1 cellular context compared by ENCODE assay signal in the genomic region with DNA sequence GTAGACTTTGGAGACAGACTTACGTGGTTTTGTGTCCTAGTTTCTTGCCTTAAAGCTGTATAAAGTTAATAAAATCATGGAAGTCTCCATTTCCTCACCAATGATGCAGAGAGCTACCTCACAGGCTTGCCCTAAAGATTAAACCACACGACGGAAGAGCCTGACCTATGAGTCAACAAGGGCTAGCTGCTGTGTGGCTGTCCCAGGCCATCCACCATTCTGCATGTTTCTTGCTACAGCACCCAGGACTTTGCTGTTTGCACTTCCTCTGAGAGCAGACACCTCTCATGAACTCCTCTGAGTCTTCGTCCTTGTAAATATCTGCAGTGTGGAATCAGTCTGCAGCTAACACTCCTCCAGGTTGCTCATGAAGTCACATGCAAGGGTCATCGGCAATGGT.
TF ChIP-seq lines count a peak whose summit lies in the region.

No MANE protein-coding gene starts in this region.

TF ChIP-seq in K562, 482 proteins besides CTCF, POLR2A, EP300 and RAD21 (continued from another document):
- TF ChIP-seq, protein P1, sequence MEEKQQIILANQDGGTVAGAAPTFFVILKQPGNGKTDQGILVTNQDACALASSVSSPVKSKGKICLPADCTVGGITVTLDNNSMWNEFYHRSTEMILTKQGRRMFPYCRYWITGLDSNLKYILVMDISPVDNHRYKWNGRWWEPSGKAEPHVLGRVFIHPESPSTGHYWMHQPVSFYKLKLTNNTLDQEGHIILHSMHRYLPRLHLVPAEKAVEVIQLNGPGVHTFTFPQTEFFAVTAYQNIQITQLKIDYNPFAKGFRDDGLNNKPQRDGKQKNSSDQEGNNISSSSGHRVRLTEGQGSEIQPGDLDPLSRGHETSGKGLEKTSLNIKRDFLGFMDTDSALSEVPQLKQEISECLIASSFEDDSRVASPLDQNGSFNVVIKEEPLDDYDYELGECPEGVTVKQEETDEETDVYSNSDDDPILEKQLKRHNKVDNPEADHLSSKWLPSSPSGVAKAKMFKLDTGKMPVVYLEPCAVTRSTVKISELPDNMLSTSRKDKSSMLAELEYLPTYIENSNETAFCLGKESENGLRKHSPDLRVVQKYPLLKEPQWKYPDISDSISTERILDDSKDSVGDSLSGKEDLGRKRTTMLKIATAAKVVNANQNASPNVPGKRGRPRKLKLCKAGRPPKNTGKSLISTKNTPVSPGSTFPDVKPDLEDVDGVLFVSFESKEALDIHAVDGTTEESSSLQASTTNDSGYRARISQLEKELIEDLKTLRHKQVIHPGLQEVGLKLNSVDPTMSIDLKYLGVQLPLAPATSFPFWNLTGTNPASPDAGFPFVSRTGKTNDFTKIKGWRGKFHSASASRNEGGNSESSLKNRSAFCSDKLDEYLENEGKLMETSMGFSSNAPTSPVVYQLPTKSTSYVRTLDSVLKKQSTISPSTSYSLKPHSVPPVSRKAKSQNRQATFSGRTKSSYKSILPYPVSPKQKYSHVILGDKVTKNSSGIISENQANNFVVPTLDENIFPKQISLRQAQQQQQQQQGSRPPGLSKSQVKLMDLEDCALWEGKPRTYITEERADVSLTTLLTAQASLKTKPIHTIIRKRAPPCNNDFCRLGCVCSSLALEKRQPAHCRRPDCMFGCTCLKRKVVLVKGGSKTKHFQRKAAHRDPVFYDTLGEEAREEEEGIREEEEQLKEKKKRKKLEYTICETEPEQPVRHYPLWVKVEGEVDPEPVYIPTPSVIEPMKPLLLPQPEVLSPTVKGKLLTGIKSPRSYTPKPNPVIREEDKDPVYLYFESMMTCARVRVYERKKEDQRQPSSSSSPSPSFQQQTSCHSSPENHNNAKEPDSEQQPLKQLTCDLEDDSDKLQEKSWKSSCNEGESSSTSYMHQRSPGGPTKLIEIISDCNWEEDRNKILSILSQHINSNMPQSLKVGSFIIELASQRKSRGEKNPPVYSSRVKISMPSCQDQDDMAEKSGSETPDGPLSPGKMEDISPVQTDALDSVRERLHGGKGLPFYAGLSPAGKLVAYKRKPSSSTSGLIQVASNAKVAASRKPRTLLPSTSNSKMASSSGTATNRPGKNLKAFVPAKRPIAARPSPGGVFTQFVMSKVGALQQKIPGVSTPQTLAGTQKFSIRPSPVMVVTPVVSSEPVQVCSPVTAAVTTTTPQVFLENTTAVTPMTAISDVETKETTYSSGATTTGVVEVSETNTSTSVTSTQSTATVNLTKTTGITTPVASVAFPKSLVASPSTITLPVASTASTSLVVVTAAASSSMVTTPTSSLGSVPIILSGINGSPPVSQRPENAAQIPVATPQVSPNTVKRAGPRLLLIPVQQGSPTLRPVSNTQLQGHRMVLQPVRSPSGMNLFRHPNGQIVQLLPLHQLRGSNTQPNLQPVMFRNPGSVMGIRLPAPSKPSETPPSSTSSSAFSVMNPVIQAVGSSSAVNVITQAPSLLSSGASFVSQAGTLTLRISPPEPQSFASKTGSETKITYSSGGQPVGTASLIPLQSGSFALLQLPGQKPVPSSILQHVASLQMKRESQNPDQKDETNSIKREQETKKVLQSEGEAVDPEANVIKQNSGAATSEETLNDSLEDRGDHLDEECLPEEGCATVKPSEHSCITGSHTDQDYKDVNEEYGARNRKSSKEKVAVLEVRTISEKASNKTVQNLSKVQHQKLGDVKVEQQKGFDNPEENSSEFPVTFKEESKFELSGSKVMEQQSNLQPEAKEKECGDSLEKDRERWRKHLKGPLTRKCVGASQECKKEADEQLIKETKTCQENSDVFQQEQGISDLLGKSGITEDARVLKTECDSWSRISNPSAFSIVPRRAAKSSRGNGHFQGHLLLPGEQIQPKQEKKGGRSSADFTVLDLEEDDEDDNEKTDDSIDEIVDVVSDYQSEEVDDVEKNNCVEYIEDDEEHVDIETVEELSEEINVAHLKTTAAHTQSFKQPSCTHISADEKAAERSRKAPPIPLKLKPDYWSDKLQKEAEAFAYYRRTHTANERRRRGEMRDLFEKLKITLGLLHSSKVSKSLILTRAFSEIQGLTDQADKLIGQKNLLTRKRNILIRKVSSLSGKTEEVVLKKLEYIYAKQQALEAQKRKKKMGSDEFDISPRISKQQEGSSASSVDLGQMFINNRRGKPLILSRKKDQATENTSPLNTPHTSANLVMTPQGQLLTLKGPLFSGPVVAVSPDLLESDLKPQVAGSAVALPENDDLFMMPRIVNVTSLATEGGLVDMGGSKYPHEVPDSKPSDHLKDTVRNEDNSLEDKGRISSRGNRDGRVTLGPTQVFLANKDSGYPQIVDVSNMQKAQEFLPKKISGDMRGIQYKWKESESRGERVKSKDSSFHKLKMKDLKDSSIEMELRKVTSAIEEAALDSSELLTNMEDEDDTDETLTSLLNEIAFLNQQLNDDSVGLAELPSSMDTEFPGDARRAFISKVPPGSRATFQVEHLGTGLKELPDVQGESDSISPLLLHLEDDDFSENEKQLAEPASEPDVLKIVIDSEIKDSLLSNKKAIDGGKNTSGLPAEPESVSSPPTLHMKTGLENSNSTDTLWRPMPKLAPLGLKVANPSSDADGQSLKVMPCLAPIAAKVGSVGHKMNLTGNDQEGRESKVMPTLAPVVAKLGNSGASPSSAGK (IDR thresholded peaks at IDR 0.05): peak; percentile 28; the same call in 1 of the 2 replicates
- TF ChIP-seq ZBTB8A (IDR thresholded peaks at IDR 0.05; ENCODE audit: partially characterized antibody): no peak
